Comparison of ENCODE assay signal across 16 cellular contexts in genomic region chr19:56104423-56104822, GRCh38. TPM values are rescaled to one million over a fixed set of nuclear protein-coding genes. Genes with fewer than 3 reads are reported as not detected.
DNase-seq lines count a peak whose midpoint lies in the region; ATAC-seq and TF ChIP-seq lines count a peak whose summit lies in the region.
"Had no signal": no experiment of that assay in that cellular context is flagged by ENCODE, and none has a peak within 500 bp of the region (broad histone marks: within the 10 kb centered on the region; RNA-seq: fewer than 3 reads in every experiment).

No MANE protein-coding gene starts in this region.

- no peak overlapping the region for H3K56ac ChIP-seq in IMR-90 (ENCODE audit: extremely low read depth, insufficient read depth, low read length)

- TF ChIP-seq POLR2A in IMR-90 (IDR thresholded peaks at IDR 0.05; ENCODE audit: low read depth, low read length), result no peak

- H2AK5ac ChIP-seq in IMR-90 (ENCODE audit: low read depth, low read length), result no peak overlapping the region

- no peak overlapping the region for H3K4me3 ChIP-seq in BLaER1
- H3K4me3 ChIP-seq in IMR-90 (ENCODE audit: insufficient read depth, low read depth, low read length), result no peak overlapping the region
- no peak overlapping the region for H3K4me3 ChIP-seq in osteoblast (ENCODE audit: insufficient read depth, low read length)
- H3K4me3 ChIP-seq in H7 (ENCODE audit: insufficient read depth, low read depth, low read length), result no peak overlapping the region
- H3K4me3 ChIP-seq: coronary artery had no signal

- H3K79me2 ChIP-seq in osteoblast (ENCODE audit: insufficient read depth, low read length), result peaks cover 92% of the 10 kb centered on the region

- H3K27me3 Mint-ChIP-seq in endothelial cell (ENCODE audit: unreplicated experiment), result peaks cover 23% of the 10 kb centered on the region
- no peaks in the 10 kb centered on the region for H3K27me3 Mint-ChIP-seq in chondrocyte (ENCODE audit: low read depth)
- H3K27me3 Mint-ChIP-seq: activated naive CD8-positive, alpha-beta T cell treated with anti-CD3 and anti-CD28 coated beads, Interleukin-2, amount 10 ng/mL, durations not matched to agents 7 days and 5 days had no signal

- dilution Hi-C loops in IMR-90 (cut with HindIII; ENCODE audit: low sequenced_read_pairs, unreplicated experiment), result no loop called here

- in situ Hi-C loops in IMR-90 (cut with MboI; ENCODE audit: low sequenced_read_pairs), result no loop called here

- H3K14ac ChIP-seq in IMR-90 (replicated peaks; ENCODE audit: low read depth, low read length), result no peak overlapping the region

- DNase-seq in IMR-90 (no peak), endothelial cell (ENCODE audit: low spot score) (no peak), osteoblast (ENCODE audit: insufficient read length, low spot score, missing footprints) (peak; percentile 67), chondrocyte (ENCODE audit: low spot score) (no peak), left ventricle myocardium superior (no peak), H7 (no peak)
- DNase-seq: brain microvascular endothelial cell, MV-4-11, NCI-H524 treated with DMSO at 0.1 percent for 48 hours had no signal

- ATAC-seq in IMR-90 (ENCODE audit: low read depth) (no peak), HG03460 (IDR thresholded peaks at IDR 0.05; ENCODE audit: unreplicated experiment) (no peak), left ventricle myocardium superior (no peak)

- H2BK120ac ChIP-seq in IMR-90 (ENCODE audit: low read depth, low read length), result no peak overlapping the region

- H3K36me3 ChIP-seq in BLaER1 (peaks cover 33% of the 10 kb centered on the region), IMR-90 (ENCODE audit: control insufficient read depth, insufficient read depth, low read length) (peaks cover 21% of the 10 kb centered on the region), osteoblast (ENCODE audit: insufficient read depth, low read length) (peaks cover 11% of the 10 kb centered on the region), H7 (replicated peaks; ENCODE audit: control insufficient read depth, insufficient read depth, low read length) (peaks cover 5% of the 10 kb centered on the region)

- H4K91ac ChIP-seq in IMR-90 (ENCODE audit: insufficient read depth, low read depth, low read length), result no peak overlapping the region

- no peak overlapping the region for H2BK5ac ChIP-seq in IMR-90 (ENCODE audit: low read depth, low read length, poor library complexity, severe bottlenecking)

- no peaks in the 10 kb centered on the region for H3K9me3 ChIP-seq in BLaER1
- no peaks in the 10 kb centered on the region for H3K9me3 ChIP-seq in IMR-90 (ENCODE audit: control insufficient read depth, insufficient read depth, low read length)
- no peaks in the 10 kb centered on the region for H3K9me3 ChIP-seq in osteoblast (ENCODE audit: low read depth, low read length)
- H3K9me3 ChIP-seq: prostate gland, upper lobe of left lung had no signal

- H4K5ac ChIP-seq in IMR-90 (ENCODE audit: low read depth, low read length), result no peak overlapping the region

- H2BK20ac ChIP-seq in IMR-90 (ENCODE audit: low read depth, low read length), result no peak overlapping the region

- H3K27ac ChIP-seq in BLaER1 (peak overlapping the region; percentile 90), IMR-90 (ENCODE audit: insufficient read depth, low read length) (no peak overlapping the region), osteoblast (ENCODE audit: low read depth, low read length) (no peak overlapping the region)
- H3K27ac ChIP-seq: brain microvascular endothelial cell had no signal

- H4K8ac ChIP-seq in IMR-90 (ENCODE audit: low read depth in 2 of 2, low read length in 2 of 2), result no peak overlapping the region

- H3K27me3 ChIP-seq in BLaER1 (no peaks in the 10 kb centered on the region), IMR-90 (ENCODE audit: control insufficient read depth, insufficient read depth, low read length) (no peaks in the 10 kb centered on the region), osteoblast (ENCODE audit: insufficient read depth, low read length) (no peaks in the 10 kb centered on the region), H7 (ENCODE audit: control insufficient read depth, insufficient read depth, low read length) (no peaks in the 10 kb centered on the region)
- H3K27me3 ChIP-seq: brain microvascular endothelial cell, upper lobe of left lung had no signal

- H3K18ac ChIP-seq in IMR-90 (ENCODE audit: low read depth, low read length), result no peak overlapping the region

- no peak overlapping the region for H2AFZ ChIP-seq in IMR-90 (replicated peaks; ENCODE audit: low read length, poor library complexity)
- H2AFZ ChIP-seq in osteoblast (ENCODE audit: low read length), result no peak overlapping the region

- BruUV-seq in IMR-90 (replicated peaks; lab: Mats Ljungman, UMichigan), result no TSS peak

- peaks cover 2% of the 10 kb centered on the region; the same call in 1 of the 2 replicates for H3K9me1 ChIP-seq in IMR-90 (ENCODE audit: insufficient read depth, low read length)

- TF ChIP-seq RAD21 in IMR-90 (IDR thresholded peaks at IDR 0.05; ENCODE audit: low read length), result no peak

- H3K4me2 ChIP-seq in BLaER1 (peak overlapping the region; percentile 98), IMR-90 (ENCODE audit: low read depth, low read length) (no peak overlapping the region), osteoblast (ENCODE audit: insufficient read depth, low read length) (no peak overlapping the region)

- H3K4ac ChIP-seq in IMR-90 (ENCODE audit: low read depth, low read length), result no peak overlapping the region

- H3K9ac ChIP-seq in BLaER1 (peak overlapping the region; percentile 41; the same call in 1 of the 2 replicates), IMR-90 (ENCODE audit: low read depth, low read length) (no peak overlapping the region)

- H3K27ac Mint-ChIP-seq in endothelial cell (ENCODE audit: unreplicated experiment) (peak overlapping the region; percentile 57), chondrocyte (ENCODE audit: unreplicated experiment) (no peak overlapping the region)
- H3K27ac Mint-ChIP-seq: activated naive CD8-positive, alpha-beta T cell treated with anti-CD3 and anti-CD28 coated beads, Interleukin-2, amount 10 ng/mL, durations not matched to agents 7 days and 5 days; mesothelial cell of epicardium had no signal

- TF ChIP-seq CTCF in IMR-90 (conservative IDR thresholded peaks at IDR 0.05; ENCODE audit: low read depth, low read length), result no peak
- no peak for TF ChIP-seq CTCF in endothelial cell (IDR thresholded peaks at IDR 0.05; ENCODE audit: unreplicated experiment)
- no peak for TF ChIP-seq CTCF in osteoblast (IDR thresholded peaks at IDR 0.05; ENCODE audit: extremely low read depth, low read depth, low read length)
- TF ChIP-seq CTCF in chondrocyte (IDR thresholded peaks at IDR 0.05), result no peak

- H4K20me1 ChIP-seq in BLaER1 (peaks cover 62% of the 10 kb centered on the region), IMR-90 (ENCODE audit: insufficient read depth, low read length) (peaks cover 64% of the 10 kb centered on the region), osteoblast (ENCODE audit: insufficient read depth, low read length) (peaks cover 61% of the 10 kb centered on the region)

- peak overlapping the region; percentile 44 for H2AK9ac ChIP-seq in IMR-90 (replicated peaks; ENCODE audit: low read depth, low read length, poor library complexity)

- intact Hi-C loops in IMR-90 (cut with micrococcal nuclease) (no loop called here), left ventricle myocardium superior (cut with micrococcal nuclease) (no loop called here)

- POLR2A ChIA-PET in IMR-90 (lab: Charles Lee; ENCODE audit: unreplicated experiment), result no interaction called here

- WGBS in IMR-90 (ENCODE audit: extremely low coverage in 2 of 2, insufficient read length in 1 of 2), 2 experiments, result 98% methylated on average over 12 of the region's 29 CpGs; no CpG with 5 or more reads in 1 of the 2 experiments

- no peak overlapping the region for H3K23ac ChIP-seq in IMR-90 (ENCODE audit: low read depth, low read length)

- H3K9me3 Mint-ChIP-seq in endothelial cell (ENCODE audit: unreplicated experiment), result no peaks in the 10 kb centered on the region
- no peaks in the 10 kb centered on the region for H3K9me3 Mint-ChIP-seq in chondrocyte (ENCODE audit: low read depth)
- H3K9me3 Mint-ChIP-seq: activated naive CD8-positive, alpha-beta T cell treated with anti-CD3 and anti-CD28 coated beads, Interleukin-2, amount 10 ng/mL, durations not matched to agents 7 days and 5 days; mesothelial cell of epicardium had no signal

- peak overlapping the region; percentile 47 for H3K4me3 Mint-ChIP-seq in endothelial cell (ENCODE audit: unreplicated experiment)
- no peak overlapping the region for H3K4me3 Mint-ChIP-seq in chondrocyte (ENCODE audit: unreplicated experiment)
- H3K4me3 Mint-ChIP-seq: activated naive CD8-positive, alpha-beta T cell treated with anti-CD3 and anti-CD28 coated beads, Interleukin-2, amount 10 ng/mL, durations not matched to agents 7 days and 5 days; mesothelial cell of epicardium had no signal

- no peak overlapping the region for H2BK15ac ChIP-seq in IMR-90 (ENCODE audit: low read depth, low read length)

- peaks cover 3 to 36% of the 10 kb centered on the region in 2 experiments; a peak in 2 of 4 replicates for H3K79me1 ChIP-seq in IMR-90 (ENCODE audit: low read depth in 1 of 2, low read length in 2 of 2)

- H3K4me1 Mint-ChIP-seq in endothelial cell (ENCODE audit: unreplicated experiment) (peaks cover 30% of the 10 kb centered on the region), chondrocyte (ENCODE audit: low read depth) (peaks cover 13% of the 10 kb centered on the region)

- H3K36me3 Mint-ChIP-seq in endothelial cell (ENCODE audit: low read depth, unreplicated experiment) (peaks cover 21% of the 10 kb centered on the region), chondrocyte (ENCODE audit: low read depth) (peaks cover 3% of the 10 kb centered on the region)
- H3K36me3 Mint-ChIP-seq: activated naive CD8-positive, alpha-beta T cell treated with anti-CD3 and anti-CD28 coated beads, Interleukin-2, amount 10 ng/mL, durations not matched to agents 7 days and 5 days had no signal

- CTCF ChIA-PET in IMR-90 (lab: Yijun Ruan, JAX), result no interaction called here

- peaks cover 73% of the 10 kb centered on the region for H3K4me1 ChIP-seq in BLaER1
- peaks cover 13% of the 10 kb centered on the region; the same call in 1 of the 2 replicates for H3K4me1 ChIP-seq in IMR-90 (ENCODE audit: control insufficient read depth, insufficient read depth, low read length)
- H3K4me1 ChIP-seq in osteoblast (ENCODE audit: insufficient read depth, low read length), result peaks cover 12% of the 10 kb centered on the region

RNA-seq across cellular contexts. Expression of gene ZNF787, which starts 16.7 kb away (rescaled TPM):
- total RNA-seq in IMR-90 (2012; rRNA removed), result 4.8 and 5.6 TPM in 2 replicates
- polyA plus RNA-seq in IMR-90 (2012; rRNA removed), result 11.2 and 17.7 TPM in 2 replicates
- 5.0 and 14.2 TPM in 2 replicates for polyA plus RNA-seq in IMR-90 (2012; cell fraction: cytosol; rRNA removed)
- polyA plus RNA-seq in IMR-90 (2012; cell fraction: nucleus; rRNA removed; ENCODE audit: low replicate concordance), result 13.5 and 27.0 TPM in 2 replicates
- total RNA-seq in endothelial cell (ENCODE audit: unreplicated experiment), result 31.2 TPM
- 23.6 and 27.5 TPM in 2 replicates for total RNA-seq in osteoblast
- 22.4 to 26.6 TPM (median 26.5 TPM) in 3 replicates for total RNA-seq in chondrocyte
- 33.8 TPM for total RNA-seq in left ventricle myocardium superior
- total RNA-seq in H7 (2014; rRNA removed; shearing (Covaris generic)), result 84.2 and 95.4 TPM in 2 replicates

RNA-seq across cellular contexts. Expression of gene ZNF444, which starts 36.7 kb away (rescaled TPM):
- total RNA-seq in IMR-90 (2012; rRNA removed) (2.5 and 3.3 TPM in 2 replicates), endothelial cell (ENCODE audit: unreplicated experiment) (40.8 TPM), osteoblast (13.0 and 16.6 TPM in 2 replicates), chondrocyte (30.4 to 33.1 TPM (median 31.5 TPM) in 3 replicates), left ventricle myocardium superior (23.9 TPM)
- 20.3 and 25.2 TPM in 2 replicates for polyA plus RNA-seq in IMR-90 (2012; rRNA removed)
- 18.7 and 34.1 TPM in 2 replicates for polyA plus RNA-seq in IMR-90 (2012; cell fraction: cytosol; rRNA removed)
- polyA plus RNA-seq in IMR-90 (2012; cell fraction: nucleus; rRNA removed; ENCODE audit: low replicate concordance), result 60.8 and 109 TPM in 2 replicates
- 60.9 and 63.4 TPM in 2 replicates for total RNA-seq in H7 (2014; rRNA removed; shearing (Covaris generic))
